Comparison of ENCODE assay signal across 8 cellular contexts in the genomic region with DNA sequence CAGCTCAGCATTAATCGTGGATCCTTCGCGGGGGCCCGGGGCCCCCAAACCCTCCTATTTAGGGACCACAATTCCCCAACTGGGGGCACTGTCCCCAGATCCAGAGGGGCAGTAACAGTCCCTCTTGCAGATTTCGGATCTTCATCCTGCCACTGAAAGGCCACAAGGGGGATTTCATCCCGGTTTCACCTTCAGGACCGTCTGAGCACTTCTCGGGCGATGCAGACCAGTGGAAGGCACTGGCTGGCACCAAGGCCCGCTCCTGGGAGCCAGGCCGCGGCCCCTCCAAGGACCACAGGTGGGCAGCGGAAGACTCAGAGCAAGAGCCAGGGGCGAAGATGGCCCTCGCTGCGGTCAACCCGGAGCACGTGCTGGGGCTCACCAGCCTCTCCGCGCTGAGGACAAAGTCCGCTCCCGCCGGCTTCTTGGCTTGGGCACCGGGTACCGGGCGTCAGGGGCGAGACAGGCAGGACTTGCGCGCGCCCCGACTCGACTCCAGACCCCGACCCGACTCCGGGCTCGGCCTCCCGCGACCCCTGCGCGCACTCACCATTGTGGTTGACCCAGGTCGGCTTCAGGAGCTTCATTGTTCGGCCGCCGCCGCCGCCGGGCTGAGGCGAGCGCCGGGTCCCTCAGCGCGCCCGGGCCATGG. TPM values are rescaled to one million over a fixed set of nuclear protein-coding genes. Genes with fewer than 3 reads are reported as not detected.
DNase-seq lines count a peak whose midpoint lies in the region; ATAC-seq and TF ChIP-seq lines count a peak whose summit lies in the region.

No MANE protein-coding gene starts in this region.

- no peaks in the 10 kb centered on the region for H3K27me3 ChIP-seq in neural cell (ENCODE audit: insufficient read depth, low read depth, low read length)

- no peak for TF ChIP-seq RAD21 in neural cell (conservative IDR thresholded peaks at IDR 0.05)

- peaks cover 47% of the 10 kb centered on the region for H3K36me3 Mint-ChIP-seq in activated CD4-positive, alpha-beta T cell treated with anti-CD3 and anti-CD28 coated beads, Interleukin-2, amount 10 ng/mL, durations not matched to agents 7 days and 5 days (ENCODE audit: low read depth)

- H3K27ac ChIP-seq in neural cell (ENCODE audit: low read length) = peak overlapping the region; percentile 57

- H3K27ac Mint-ChIP-seq in activated CD4-positive, alpha-beta T cell treated with anti-CD3 and anti-CD28 coated beads, Interleukin-2, amount 10 ng/mL, durations not matched to agents 7 days and 5 days = peak overlapping the region; percentile 89

- H3K4me3 Mint-ChIP-seq in activated CD4-positive, alpha-beta T cell treated with anti-CD3 and anti-CD28 coated beads, Interleukin-2, amount 10 ng/mL, durations not matched to agents 7 days and 5 days = peak overlapping the region; percentile 81

- no peak for TF ChIP-seq EP300 in neural cell (conservative IDR thresholded peaks at IDR 0.05; ENCODE audit: poor library complexity, severe bottlenecking)

- TF ChIP-seq CTCF in fibroblast of mammary gland (conservative IDR thresholded peaks at IDR 0.05; ENCODE audit: control insufficient read depth, insufficient read depth, low read depth, low read length) (peak; percentile 16), neural cell (IDR thresholded peaks at IDR 0.05; ENCODE audit: poor library complexity, severe bottlenecking) (peak; percentile 40)

- peak overlapping the region; percentile 88 for H3K4me3 ChIP-seq in fibroblast of mammary gland (ENCODE audit: control insufficient read depth, low read depth, low read length)
- peak overlapping the region; percentile 98 for H3K4me3 ChIP-seq in neural cell (ENCODE audit: low read length)

- H3K9me3 Mint-ChIP-seq in activated CD4-positive, alpha-beta T cell treated with anti-CD3 and anti-CD28 coated beads, Interleukin-2, amount 10 ng/mL, durations not matched to agents 7 days and 5 days = no peaks in the 10 kb centered on the region

- no peaks in the 10 kb centered on the region for H3K9me2 ChIP-seq in neural cell (ENCODE audit: insufficient read depth, low read length)

- peak overlapping the region; percentile 83 for H3K9ac ChIP-seq in neural cell (ENCODE audit: low read length)

- peaks cover 47% of the 10 kb centered on the region for H3K4me1 Mint-ChIP-seq in activated CD4-positive, alpha-beta T cell treated with anti-CD3 and anti-CD28 coated beads, Interleukin-2, amount 10 ng/mL, durations not matched to agents 7 days and 5 days

- CTCF ChIA-PET in activated CD4-positive, alpha-beta T cell treated with anti-CD3 and anti-CD28 coated beads, Interleukin-2, amount 10 ng/mL, durations not matched to agents 7 days and 5 days (lab: Charles Lee) = interaction anchor here (0.6 to 1.5 kb wide), 2 partner anchors 8 to 20 kb away, joined by 5 to 6 read pairs; no protein-coding TSS in a partner anchor

- ATAC-seq in HG03442 (IDR thresholded peaks at IDR 0.05; ENCODE audit: unreplicated experiment) (peak; percentile 8), HG03108 (IDR thresholded peaks at IDR 0.05; ENCODE audit: unreplicated experiment) (no peak)

- DNase-seq in NCI-H748 (lab: John Stamatoyannopoulos, UW; ENCODE audit: unreplicated experiment) (peak; percentile 47), NCI-H748 treated with DMSO at 0.1 percent for 48 hours (lab: John Stamatoyannopoulos, UW) (no peak), fibroblast of mammary gland (ENCODE audit: low read depth) (peak; percentile 25), midbrain (lab: John Stamatoyannopoulos, UW) (no peak)
- DNase-seq in activated CD4-positive, alpha-beta T cell treated with anti-CD3 and anti-CD28 coated beads, Interleukin-2, amount 10 ng/mL, durations not matched to agents 7 days and 5 days = peak; percentile 24

- H3K36me3 ChIP-seq in neural cell (ENCODE audit: insufficient read depth, low read length) = peaks cover 9% of the 10 kb centered on the region

- H3K4me2 ChIP-seq in neural cell (ENCODE audit: low read length) = peak overlapping the region; percentile 89

- no peaks in the 10 kb centered on the region for H3K9me3 ChIP-seq in neural cell (ENCODE audit: low read length)

- H3F3A ChIP-seq in neural cell (ENCODE audit: insufficient read depth, low read length, poor library complexity, severe bottlenecking) = no peaks in the 10 kb centered on the region

- peak overlapping the region; percentile 1 for H2AFZ ChIP-seq in neural cell (ENCODE audit: low read depth, low read length)

- peaks cover 52% of the 10 kb centered on the region for H3K79me2 ChIP-seq in neural cell (replicated peaks; ENCODE audit: insufficient read depth, low read length)

- H4K20me1 ChIP-seq in neural cell (ENCODE audit: insufficient read depth) = peaks cover 5% of the 10 kb centered on the region

- no peaks in the 10 kb centered on the region for H3K27me3 Mint-ChIP-seq in activated CD4-positive, alpha-beta T cell treated with anti-CD3 and anti-CD28 coated beads, Interleukin-2, amount 10 ng/mL, durations not matched to agents 7 days and 5 days

- POLR2A ChIA-PET in activated CD4-positive, alpha-beta T cell treated with anti-CD3 and anti-CD28 coated beads, Interleukin-2, amount 10 ng/mL, durations not matched to agents 7 days and 5 days (lab: Charles Lee) = interaction anchor here (1.0 to 1.4 kb wide), 2 partner anchors 10 to 16 kb away, joined by 3 to 5 read pairs; partner anchors contain the start of gene C22orf39

TF ChIP-seq in neural cell, 6 proteins besides CTCF, POLR2A, EP300 and RAD21:
- TF ChIP-seq POLR2AphosphoS5 (IDR thresholded peaks at IDR 0.05) (no peak), EZH2 (IDR thresholded peaks at IDR 0.05; ENCODE audit: borderline replicate concordance, insufficient read depth, low read length, poor library complexity, severe bottlenecking) (no peak), TAF1 (IDR thresholded peaks at IDR 0.05; ENCODE audit: low read depth) (no peak), SMC3 (conservative IDR thresholded peaks at IDR 0.05; ENCODE audit: poor library complexity) (peak; percentile 35), MXI1 (conservative IDR thresholded peaks at IDR 0.05; ENCODE audit: poor library complexity, severe bottlenecking) (peak; percentile 12)
- TF ChIP-seq, protein P1, sequence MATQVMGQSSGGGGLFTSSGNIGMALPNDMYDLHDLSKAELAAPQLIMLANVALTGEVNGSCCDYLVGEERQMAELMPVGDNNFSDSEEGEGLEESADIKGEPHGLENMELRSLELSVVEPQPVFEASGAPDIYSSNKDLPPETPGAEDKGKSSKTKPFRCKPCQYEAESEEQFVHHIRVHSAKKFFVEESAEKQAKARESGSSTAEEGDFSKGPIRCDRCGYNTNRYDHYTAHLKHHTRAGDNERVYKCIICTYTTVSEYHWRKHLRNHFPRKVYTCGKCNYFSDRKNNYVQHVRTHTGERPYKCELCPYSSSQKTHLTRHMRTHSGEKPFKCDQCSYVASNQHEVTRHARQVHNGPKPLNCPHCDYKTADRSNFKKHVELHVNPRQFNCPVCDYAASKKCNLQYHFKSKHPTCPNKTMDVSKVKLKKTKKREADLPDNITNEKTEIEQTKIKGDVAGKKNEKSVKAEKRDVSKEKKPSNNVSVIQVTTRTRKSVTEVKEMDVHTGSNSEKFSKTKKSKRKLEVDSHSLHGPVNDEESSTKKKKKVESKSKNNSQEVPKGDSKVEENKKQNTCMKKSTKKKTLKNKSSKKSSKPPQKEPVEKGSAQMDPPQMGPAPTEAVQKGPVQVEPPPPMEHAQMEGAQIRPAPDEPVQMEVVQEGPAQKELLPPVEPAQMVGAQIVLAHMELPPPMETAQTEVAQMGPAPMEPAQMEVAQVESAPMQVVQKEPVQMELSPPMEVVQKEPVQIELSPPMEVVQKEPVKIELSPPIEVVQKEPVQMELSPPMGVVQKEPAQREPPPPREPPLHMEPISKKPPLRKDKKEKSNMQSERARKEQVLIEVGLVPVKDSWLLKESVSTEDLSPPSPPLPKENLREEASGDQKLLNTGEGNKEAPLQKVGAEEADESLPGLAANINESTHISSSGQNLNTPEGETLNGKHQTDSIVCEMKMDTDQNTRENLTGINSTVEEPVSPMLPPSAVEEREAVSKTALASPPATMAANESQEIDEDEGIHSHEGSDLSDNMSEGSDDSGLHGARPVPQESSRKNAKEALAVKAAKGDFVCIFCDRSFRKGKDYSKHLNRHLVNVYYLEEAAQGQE (IDR thresholded peaks at IDR 0.05; ENCODE audit: borderline replicate concordance) = peak; percentile 3
TF ChIP-seq in neural cell: peak in this region for 3.

RNA-seq across cellular contexts. Expression of gene HIRA, which starts 0.5 kb away (rescaled TPM):
- 10 to 100 TPM; 45.0 to 51.2 TPM for total RNA-seq in activated CD4-positive, alpha-beta T cell treated with anti-CD3 and anti-CD28 coated beads, Interleukin-2, amount 10 ng/mL, durations not matched to agents 7 days and 5 days
- 38.1 and 41.9 TPM in 2 replicates for polyA plus RNA-seq in neural cell
- 34.3 and 34.6 TPM in 2 replicates for polyA minus RNA-seq in neural cell

RNA-seq across cellular contexts. Expression of gene MRPL40, which starts 1.3 kb away (rescaled TPM):
- 10 to 100 TPM; 19.7 to 19.9 TPM for total RNA-seq in activated CD4-positive, alpha-beta T cell treated with anti-CD3 and anti-CD28 coated beads, Interleukin-2, amount 10 ng/mL, durations not matched to agents 7 days and 5 days
- polyA plus RNA-seq in neural cell = 32.5 and 34.0 TPM in 2 replicates
- 12.2 TPM in 2 replicates for polyA minus RNA-seq in neural cell

RNA-seq across cellular contexts. Expression of gene C22orf39, which starts 16.5 kb away (rescaled TPM):
- 10 to 100 TPM; 33.3 to 34.0 TPM for total RNA-seq in activated CD4-positive, alpha-beta T cell treated with anti-CD3 and anti-CD28 coated beads, Interleukin-2, amount 10 ng/mL, durations not matched to agents 7 days and 5 days
- 94.9 and 99.4 TPM in 2 replicates for polyA plus RNA-seq in neural cell
- 47.2 and 55.5 TPM in 2 replicates for polyA minus RNA-seq in neural cell

RNA-seq across cellular contexts. Expression of gene UFD1, which starts 48.0 kb away (rescaled TPM):
- total RNA-seq in activated CD4-positive, alpha-beta T cell treated with anti-CD3 and anti-CD28 coated beads, Interleukin-2, amount 10 ng/mL, durations not matched to agents 7 days and 5 days = 100 to 1,000 TPM in 1 of 2 experiments, 10 to 100 TPM in 1; 93.1 to 114 TPM
- polyA plus RNA-seq in neural cell = 56.9 and 58.3 TPM in 2 replicates
- 28.7 and 35.4 TPM in 2 replicates for polyA minus RNA-seq in neural cell

RNA-seq across cellular contexts. Expression of gene CDC45, which starts 48.7 kb away (rescaled TPM):
- 10 to 100 TPM; 59.5 to 65.7 TPM for total RNA-seq in activated CD4-positive, alpha-beta T cell treated with anti-CD3 and anti-CD28 coated beads, Interleukin-2, amount 10 ng/mL, durations not matched to agents 7 days and 5 days
- 1.5 and 3.2 TPM in 2 replicates for polyA plus RNA-seq in neural cell
- polyA minus RNA-seq in neural cell = 0.81 and 0.97 TPM in 2 replicates

Comparison
In these comparisons a context has a peak if more than half of its experiments do, and no peak if none do; other contexts are left out.
1. DNase-seq: peak in NCI-H748 (single experiment), activated CD4-positive, alpha-beta T cell treated with anti-CD3 and anti-CD28 coated beads, Interleukin-2, amount 10 ng/mL, durations not matched to agents 7 days and 5 days (single experiment) and fibroblast of mammary gland (single experiment); none in NCI-H748 treated with DMSO at 0.1 percent for 48 hours (single experiment) and midbrain (single experiment).